10 cellular contexts compared by ENCODE assay signal in the genomic region with DNA sequence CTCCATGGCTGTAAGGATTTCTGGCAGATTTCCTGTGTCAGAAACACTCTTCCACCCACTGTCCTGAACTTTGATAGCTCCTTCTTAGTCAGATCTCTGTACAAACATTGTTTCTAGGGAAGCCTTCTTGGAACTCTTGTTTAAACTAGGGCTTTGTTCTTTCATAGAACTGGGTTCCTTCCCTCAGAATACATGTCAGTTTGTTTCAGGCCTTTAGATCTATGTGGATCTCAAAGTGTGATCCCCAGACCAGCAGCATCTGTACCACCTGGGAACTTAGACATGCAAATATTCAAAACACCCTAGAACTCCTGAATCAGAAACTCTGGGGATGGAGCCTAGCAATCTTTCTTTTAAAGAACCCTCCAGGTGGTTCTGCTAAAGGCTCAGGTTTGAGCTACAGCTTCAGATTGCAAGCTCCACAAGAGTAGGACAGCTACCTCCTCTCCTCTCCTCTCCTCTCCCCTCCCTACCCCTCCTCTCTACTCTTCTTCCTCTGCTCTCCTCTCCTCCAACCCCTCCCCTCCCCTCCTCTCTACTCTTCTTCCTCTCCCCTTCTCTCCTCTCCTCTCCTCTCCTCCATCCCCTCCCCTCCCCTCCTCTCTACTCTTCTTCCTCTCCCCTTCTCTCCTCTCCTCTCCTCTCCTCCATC. TPM values are rescaled to one million over a fixed set of nuclear protein-coding genes. Genes with fewer than 3 reads are reported as not detected.
A peak's percentile ranks its signal among the peaks of the same experiment; 100 is the strongest.
DNase-seq lines count a peak whose midpoint lies in the region; ATAC-seq and TF ChIP-seq lines count a peak whose summit lies in the region.
"Had no signal": no experiment of that assay in that cellular context is flagged by ENCODE, and none has a peak within 500 bp of the region (broad histone marks: within the 10 kb centered on the region; RNA-seq: fewer than 3 reads in every experiment).

No MANE protein-coding gene starts in this region.

- no peaks in the 10 kb centered on the region for H3K79me1 ChIP-seq in IMR-90 (ENCODE audit: low read depth in 1 of 2, low read length in 2 of 2)

- H3K9me3 Mint-ChIP-seq in T-helper 1 cell treated with Interleukin-12 subunit alpha and Interleukin-12 subunit beta and Interleukin-4 antibody, amounts not matched to agents 30 μg/mL and 1 μg/mL, for 36 hours = no peaks in the 10 kb centered on the region

- no peak overlapping the region for H2BK15ac ChIP-seq in IMR-90 (ENCODE audit: low read depth, low read length)

- no peak overlapping the region for H3K18ac ChIP-seq in IMR-90 (ENCODE audit: low read depth, low read length)

- H2AK9ac ChIP-seq in IMR-90 (replicated peaks; ENCODE audit: low read depth, low read length, poor library complexity) = no peak overlapping the region

- H3K9me3 ChIP-seq in IMR-90 (ENCODE audit: control insufficient read depth, insufficient read depth, low read length) (no peaks in the 10 kb centered on the region), right cardiac atrium (ENCODE audit: control insufficient read depth, low read length) (no peaks in the 10 kb centered on the region), lower lobe of right lung (no peaks in the 10 kb centered on the region)
- H3K9me3 ChIP-seq: ovary had no signal

- dilution Hi-C loops in IMR-90 (cut with HindIII; ENCODE audit: low sequenced_read_pairs, unreplicated experiment) = no loop called here

- H3K23ac ChIP-seq in IMR-90 (ENCODE audit: low read depth, low read length) = no peak overlapping the region

- no peak overlapping the region for H2AFZ ChIP-seq in IMR-90 (replicated peaks; ENCODE audit: low read length, poor library complexity)

- peaks cover 15% of the 10 kb centered on the region for H3K4me1 Mint-ChIP-seq in T-helper 1 cell treated with Interleukin-12 subunit alpha and Interleukin-12 subunit beta and Interleukin-4 antibody, amounts not matched to agents 30 μg/mL and 1 μg/mL, for 36 hours (ENCODE audit: low read depth)

- in situ Hi-C loops in IMR-90 (cut with MboI; ENCODE audit: low sequenced_read_pairs) = no loop called here

- 0 out of 2 replicates have a peak overlapping the region, but pooled peaks have one; percentile 39 for H2BK20ac ChIP-seq in IMR-90 (ENCODE audit: low read depth, low read length)

- no peak overlapping the region for H3K14ac ChIP-seq in IMR-90 (replicated peaks; ENCODE audit: low read depth, low read length)

- intact Hi-C loops in IMR-90 (cut with micrococcal nuclease) (no loop called here), right cardiac atrium (cut with DNase I) (no loop called here), lower lobe of right lung (cut with DNase I) (no loop called here)

- H3K27ac Mint-ChIP-seq in T-helper 1 cell treated with Interleukin-12 subunit alpha and Interleukin-12 subunit beta and Interleukin-4 antibody, amounts not matched to agents 30 μg/mL and 1 μg/mL, for 36 hours = no peak overlapping the region

- H3K56ac ChIP-seq in IMR-90 (ENCODE audit: extremely low read depth, insufficient read depth, low read length) = no peak overlapping the region

- DNase-seq in T-helper 1 cell = no peak
- peak; percentile 36 for DNase-seq in IMR-90
- peak; percentile 21 for DNase-seq in epithelial cell of esophagus (ENCODE audit: low read depth)
- no peak for DNase-seq in right cardiac atrium
- no peak for DNase-seq in HuH-7 (ENCODE audit: low spot score)
- no peak for DNase-seq in lower lobe of right lung
- no peak for DNase-seq in cortex of kidney (lab: John Stamatoyannopoulos, UW)
- DNase-seq: islet precursor cell, ovary had no signal

- TF ChIP-seq RAD21 in IMR-90 (IDR thresholded peaks at IDR 0.05; ENCODE audit: low read length) = no peak

- no peak overlapping the region for H4K5ac ChIP-seq in IMR-90 (ENCODE audit: low read depth, low read length)

- no peak overlapping the region for H2BK120ac ChIP-seq in IMR-90 (ENCODE audit: low read depth, low read length)

- H3K4me3 ChIP-seq in IMR-90 (ENCODE audit: insufficient read depth, low read depth, low read length) (no peak overlapping the region), epithelial cell of esophagus (ENCODE audit: low read length) (no peak overlapping the region), right cardiac atrium (ENCODE audit: low read length) (no peak overlapping the region), lower lobe of right lung (no peak overlapping the region)
- H3K4me3 ChIP-seq: ovary had no signal

- ATAC-seq in IMR-90 (ENCODE audit: low read depth) (peak; percentile 38), right cardiac atrium (no peak), lower lobe of right lung (no peak)

- peak overlapping the region; percentile 17 for H3K4me3 Mint-ChIP-seq in T-helper 1 cell treated with Interleukin-12 subunit alpha and Interleukin-12 subunit beta and Interleukin-4 antibody, amounts not matched to agents 30 μg/mL and 1 μg/mL, for 36 hours

- peaks cover 18% of the 10 kb centered on the region for H3K27me3 Mint-ChIP-seq in T-helper 1 cell treated with Interleukin-12 subunit alpha and Interleukin-12 subunit beta and Interleukin-4 antibody, amounts not matched to agents 30 μg/mL and 1 μg/mL, for 36 hours (ENCODE audit: low read depth)

- H3K4me2 ChIP-seq in IMR-90 (ENCODE audit: low read depth, low read length) = no peak overlapping the region

- no TSS peak for BruUV-seq in IMR-90 (replicated peaks; lab: Mats Ljungman, UMichigan)

- TF ChIP-seq POLR2A in IMR-90 (IDR thresholded peaks at IDR 0.05; ENCODE audit: low read depth, low read length) = no peak

- POLR2A ChIA-PET in IMR-90 (lab: Charles Lee; ENCODE audit: unreplicated experiment) = no interaction called here

- CTCF ChIA-PET in IMR-90 (lab: Yijun Ruan, JAX) = no interaction called here

- no peak overlapping the region for H3K9ac ChIP-seq in IMR-90 (ENCODE audit: low read depth, low read length)

- H3K27me3 ChIP-seq in IMR-90 (ENCODE audit: control insufficient read depth, insufficient read depth, low read length) (peaks cover 2% of the 10 kb centered on the region; the same call in 1 of the 2 replicates), right cardiac atrium (ENCODE audit: control insufficient read depth, insufficient read depth) (no peaks in the 10 kb centered on the region), lower lobe of right lung (ENCODE audit: low read depth) (no peaks in the 10 kb centered on the region)
- H3K27me3 ChIP-seq: ovary had no signal

- no peaks in the 10 kb centered on the region for H3K36me3 Mint-ChIP-seq in T-helper 1 cell treated with Interleukin-12 subunit alpha and Interleukin-12 subunit beta and Interleukin-4 antibody, amounts not matched to agents 30 μg/mL and 1 μg/mL, for 36 hours (ENCODE audit: low read depth)

- H3K4ac ChIP-seq in IMR-90 (ENCODE audit: low read depth, low read length) = no peak overlapping the region

- peaks cover 3% of the 10 kb centered on the region; the same call in 1 of the 2 replicates for H3K4me1 ChIP-seq in IMR-90 (ENCODE audit: control insufficient read depth, insufficient read depth, low read length)
- no peaks in the 10 kb centered on the region for H3K4me1 ChIP-seq in right cardiac atrium (ENCODE audit: control insufficient read depth, insufficient read depth, low read length)
- H3K4me1 ChIP-seq in lower lobe of right lung = no peaks in the 10 kb centered on the region

- TF ChIP-seq CTCF in IMR-90 (conservative IDR thresholded peaks at IDR 0.05; ENCODE audit: low read depth, low read length) (no peak), epithelial cell of esophagus (IDR thresholded peaks at IDR 0.05; ENCODE audit: insufficient read depth, low read depth, low read length, missing control alignments) (no peak), lower lobe of right lung (IDR thresholded peaks at IDR 0.05) (no peak)

- no peak overlapping the region for H2AK5ac ChIP-seq in IMR-90 (ENCODE audit: low read depth, low read length)

- no peak overlapping the region for H2BK5ac ChIP-seq in IMR-90 (ENCODE audit: low read depth, low read length, poor library complexity, severe bottlenecking)

- H3K27ac ChIP-seq in IMR-90 (ENCODE audit: insufficient read depth, low read length) = no peak overlapping the region
- no peak overlapping the region for H3K27ac ChIP-seq in right cardiac atrium (ENCODE audit: low read length)
- no peak overlapping the region for H3K27ac ChIP-seq in lower lobe of right lung
- H3K27ac ChIP-seq: ovary had no signal

- H4K8ac ChIP-seq in IMR-90 (ENCODE audit: low read depth in 2 of 2, low read length in 2 of 2) = no peak overlapping the region

- H3K36me3 ChIP-seq in IMR-90 (ENCODE audit: control insufficient read depth, insufficient read depth, low read length) (no peaks in the 10 kb centered on the region), lower lobe of right lung (no peaks in the 10 kb centered on the region)
- H3K36me3 ChIP-seq: ovary had no signal

- H4K91ac ChIP-seq in IMR-90 (ENCODE audit: insufficient read depth, low read depth, low read length) = no peak overlapping the region; the same call in 1 of the 2 replicates

- no peaks in the 10 kb centered on the region for H4K20me1 ChIP-seq in IMR-90 (ENCODE audit: insufficient read depth, low read length)

- H3K9me1 ChIP-seq in IMR-90 (ENCODE audit: insufficient read depth, low read length) = no peaks in the 10 kb centered on the region

TF ChIP-seq in IMR-90, 13 proteins besides CTCF, POLR2A, EP300 and RAD21:
- no peak for TF ChIP-seq NFE2L2 (IDR thresholded peaks at IDR 0.05; ENCODE audit: low read depth, low read length)

RNA-seq across cellular contexts. Expression of gene RASSF6, which starts 12.7 kb away (rescaled TPM):
- total RNA-seq in IMR-90 (2012; rRNA removed) = not detected in 2 replicates
- polyA plus RNA-seq in IMR-90 (2012; rRNA removed) = not detected in 2 replicates
- polyA plus RNA-seq in IMR-90 (2012; cell fraction: cytosol; rRNA removed) = under 0.01 TPM in 1 of 2 replicates, not detected in the other
- polyA plus RNA-seq in IMR-90 (2012; cell fraction: nucleus; rRNA removed; ENCODE audit: low replicate concordance) = not detected in 2 replicates
- not detected for total RNA-seq in right cardiac atrium
- polyA plus RNA-seq in right cardiac atrium = not detected
- total RNA-seq in lower lobe of right lung = 1.9 TPM

Comparison
In these comparisons a context has a peak if more than half of its experiments do, and no peak if none do; other contexts are left out.
1. DNase-seq: peak in IMR-90 (single experiment) and epithelial cell of esophagus (single experiment); none in T-helper 1 cell (0 of 5), right cardiac atrium (0 of 3), HuH-7 (single experiment), lower lobe of right lung (single experiment) and cortex of kidney (single experiment).